ENCODE assay signal across 26 cellular contexts in the genomic region with DNA sequence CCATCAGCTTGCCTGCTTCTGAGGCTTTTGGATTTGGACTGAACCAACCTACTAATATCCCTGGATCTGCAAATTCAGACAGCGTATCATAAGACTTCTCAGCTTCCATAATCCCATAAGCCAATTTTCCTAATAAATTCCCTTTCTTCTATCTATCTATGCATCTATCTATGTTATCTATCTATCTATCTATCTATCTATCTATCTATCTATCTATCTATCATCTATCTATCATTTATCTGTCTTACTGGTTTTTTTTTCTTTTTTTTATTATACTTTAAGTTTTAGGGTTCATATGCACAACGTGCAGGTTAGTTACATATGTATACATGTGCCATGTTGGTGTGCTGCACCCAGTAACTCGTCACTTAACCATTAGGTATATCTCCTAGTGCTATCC.
DNase-seq lines count a peak whose midpoint lies in the region; FAIRE-seq and TF ChIP-seq lines count a peak whose summit lies in the region.
"Had no signal": no experiment of that assay in that cellular context is flagged by ENCODE, and none has a peak within 500 bp of the region (broad histone marks: within the 10 kb centered on the region; RNA-seq: fewer than 3 reads in every experiment).

No MANE protein-coding gene starts in this region.

- H3K14ac ChIP-seq in H1 (ENCODE audit: insufficient read length), result no peak overlapping the region

- DNase-seq in PC-9, result no peak
- no peak for DNase-seq in H1 (ENCODE audit: low read depth in 1 of 2, low spot score in 2 of 2)
- DNase-seq in NCI-H2107 (lab: John Stamatoyannopoulos, UW), result no peak
- DNase-seq in NCI-H1930 (lab: John Stamatoyannopoulos, UW), result no peak
- DNase-seq in activated CD4-positive, alpha-beta memory T cell treated with anti-CD3 and anti-CD28 coated beads, Interleukin-2, amount 10 ng/mL, durations not matched to agents 7 days and 5 days, result no peak
- DNase-seq: 8988T; ACHN; BE2C; C1 segment of cervical spinal cord; CD4-positive, alpha-beta memory T cell; CD4-positive, CD25-positive, alpha-beta regulatory T cell; CD8-positive, alpha-beta memory T cell; COR-L47; DMS 273 treated with DMSO at 0.1 percent for 48 hours; DMS153; DMS53; DMS79; DND-41; EL; GDM1 had no signal

- no peaks in the 10 kb centered on the region; the same call in 1 of the 2 replicates for H3F3A ChIP-seq in PC-9 (ENCODE audit: insufficient read depth, low read depth)

- H3K4me1 Mint-ChIP-seq in activated CD4-positive, alpha-beta memory T cell treated with anti-CD3 and anti-CD28 coated beads, Interleukin-2, amount 10 ng/mL, durations not matched to agents 7 days and 5 days, result no peaks in the 10 kb centered on the region
- H3K4me1 Mint-ChIP-seq: CD14-positive monocyte; CD4-positive, alpha-beta memory T cell; CD4-positive, CD25-positive, alpha-beta regulatory T cell; CD8-positive, alpha-beta memory T cell had no signal

- H3K9ac ChIP-seq in H1 (replicated peaks in 1 of 4; ENCODE audit: extremely low read depth in 1 of 4, low read depth in 3 of 4, low read length in 3 of 4), result no peak overlapping the region
- H3K9ac ChIP-seq: BLaER1 had no signal

- H2AFZ ChIP-seq in PC-9 (peak overlapping the region; percentile 66), H1 (ENCODE audit: low read length) (no peak overlapping the region)

- H4K5ac ChIP-seq in H1 (ENCODE audit: insufficient read length, low read depth, low read length), result no peak overlapping the region

- H3K36me3 ChIP-seq in PC-9 (ENCODE audit: low read depth) (no peaks in the 10 kb centered on the region), H1 (ENCODE audit: control insufficient read depth in 2 of 4, insufficient read depth in 4 of 4, low read length in 3 of 4) (no peaks in the 10 kb centered on the region)
- H3K36me3 ChIP-seq: BE2C, BLaER1 had no signal

- H4K20me1 ChIP-seq in PC-9 (ENCODE audit: insufficient read depth), result no peaks in the 10 kb centered on the region
- H4K20me1 ChIP-seq in H1 (replicated peaks in 1 of 2; ENCODE audit: control insufficient read depth in 1 of 2, insufficient read depth in 2 of 2, low read length in 2 of 2), result no peaks in the 10 kb centered on the region
- H4K20me1 ChIP-seq: BLaER1 had no signal

- no peak overlapping the region for H3K4me3 Mint-ChIP-seq in activated CD4-positive, alpha-beta memory T cell treated with anti-CD3 and anti-CD28 coated beads, Interleukin-2, amount 10 ng/mL, durations not matched to agents 7 days and 5 days
- H3K4me3 Mint-ChIP-seq: CD14-positive monocyte; CD4-positive, alpha-beta memory T cell; CD8-positive, alpha-beta memory T cell had no signal

- no peak overlapping the region for H3K56ac ChIP-seq in H1 (replicated peaks; ENCODE audit: insufficient read length, low read depth, low read length)

- TF ChIP-seq CTCF in PC-9 (conservative IDR thresholded peaks at IDR 0.05), result no peak
- no peak for TF ChIP-seq CTCF in H1 (IDR thresholded peaks at IDR 0.05; ENCODE audit: control extremely low read depth in 1 of 3, insufficient read depth in 1 of 3, low read depth in 1 of 3, low read length in 3 of 3)

- peak overlapping the region; percentile 31; the same call in 1 of the 2 replicates for H2BK12ac ChIP-seq in H1 (ENCODE audit: low read depth, low read length)

- TF ChIP-seq RAD21 in H1 (IDR thresholded peaks at IDR 0.05 in 1 of 2, conservative IDR thresholded peaks at IDR 0.05 in 1 of 2; ENCODE audit: low read depth in 2 of 2, low read length in 2 of 2), result no peak

- no peaks in the 10 kb centered on the region for H3K27me3 ChIP-seq in PC-9 (ENCODE audit: insufficient read depth, low read depth)
- no peaks in the 10 kb centered on the region for H3K27me3 ChIP-seq in H1 (replicated peaks in 1 of 4; ENCODE audit: control insufficient read depth in 3 of 4, extremely low read depth in 1 of 4, insufficient read depth in 3 of 4, low read length in 3 of 4)
- H3K27me3 ChIP-seq: BE2C, BLaER1 had no signal

- TF ChIP-seq POLR2A in H1 (IDR thresholded peaks at IDR 0.05; ENCODE audit: control extremely low read depth in 1 of 2, low read depth in 2 of 2, low read length in 2 of 2), result no peak

- H3K9me2 ChIP-seq in PC-9 (ENCODE audit: insufficient read depth), result no peaks in the 10 kb centered on the region

- CTCF ChIA-PET in PC-9 (lab: Charles Lee), result no interaction called here
- CTCF ChIA-PET in H1 (lab: Charles Lee; ENCODE audit: partially characterized antibody), result interaction anchor here (1.0 to 2.0 kb wide), 2 partner anchors 34 to 147 kb away, joined by 3 to 5 read pairs; no protein-coding TSS in a partner anchor
- CTCF ChIA-PET in activated CD4-positive, alpha-beta memory T cell treated with anti-CD3 and anti-CD28 coated beads, Interleukin-2, amount 10 ng/mL, durations not matched to agents 7 days and 5 days (lab: Charles Lee), result no interaction called here

- POLR2A ChIA-PET in PC-9 (lab: Charles Lee; ENCODE audit: unreplicated experiment), result no interaction called here
- POLR2A ChIA-PET in H1 (lab: Charles Lee; ENCODE audit: partially characterized antibody), result no interaction called here
- POLR2A ChIA-PET in activated CD4-positive, alpha-beta memory T cell treated with anti-CD3 and anti-CD28 coated beads, Interleukin-2, amount 10 ng/mL, durations not matched to agents 7 days and 5 days (lab: Charles Lee), result no interaction called here

- no peaks in the 10 kb centered on the region for H3K79me1 ChIP-seq in H1 (ENCODE audit: low read depth, low read length)

- H2BK5ac ChIP-seq in H1 (ENCODE audit: low read depth, low read length), result 0 out of 2 replicates have a peak overlapping the region, but pooled peaks have one; percentile 22

- no peak overlapping the region for H3K23ac ChIP-seq in H1 (ENCODE audit: insufficient read length)

- no peak overlapping the region for H2BK120ac ChIP-seq in H1 (replicated peaks; ENCODE audit: low read depth, low read length)

- BruUV-seq in PC-9 (replicated peaks; lab: Mats Ljungman, UMichigan), result no TSS peak

- peak overlapping the region; percentile 65; the same call in 1 of the 2 replicates for H2BK15ac ChIP-seq in H1 (ENCODE audit: low read length)

- no peak overlapping the region for H3K27ac Mint-ChIP-seq in activated CD4-positive, alpha-beta memory T cell treated with anti-CD3 and anti-CD28 coated beads, Interleukin-2, amount 10 ng/mL, durations not matched to agents 7 days and 5 days
- H3K27ac Mint-ChIP-seq: CD14-positive monocyte; CD4-positive, alpha-beta memory T cell; CD4-positive, CD25-positive, alpha-beta regulatory T cell; CD8-positive, alpha-beta memory T cell had no signal

- no peak overlapping the region for H4K91ac ChIP-seq in H1 (replicated peaks; ENCODE audit: insufficient read length, low read length)

- FAIRE-seq in H1 (lab: Jason Lieb, UNC), result no peak
- FAIRE-seq: A204.1, GM12878, GM12892, GM18507 had no signal

- no peak overlapping the region for H4K8ac ChIP-seq in H1 (ENCODE audit: extremely low read depth, insufficient read depth, low read length)

- H3K36me3 Mint-ChIP-seq in activated CD4-positive, alpha-beta memory T cell treated with anti-CD3 and anti-CD28 coated beads, Interleukin-2, amount 10 ng/mL, durations not matched to agents 7 days and 5 days (ENCODE audit: low read depth), result no peaks in the 10 kb centered on the region
- H3K36me3 Mint-ChIP-seq: CD14-positive monocyte; CD4-positive, alpha-beta memory T cell; CD4-positive, CD25-positive, alpha-beta regulatory T cell; CD8-positive, alpha-beta memory T cell had no signal

- WGBS in H1 (ENCODE audit: extremely low coverage in 1 of 2, insufficient coverage in 1 of 2, insufficient read length in 1 of 2, insufficient replicate concordance in 2 of 2, low coverage in 1 of 2, low lambda C conversion rate in 2 of 2, missing lambda C conversion rate in 1 of 2), 2 experiments, result 94% methylated on average over 3 of the region's 3 CpGs; no CpG with 5 or more reads in 1 of the 2 experiments

- H3K23me2 ChIP-seq in H1 (ENCODE audit: low read depth, low read length), result no peaks in the 10 kb centered on the region

- H3K9me3 ChIP-seq in PC-9 (ENCODE audit: insufficient read depth, low read depth) (no peaks in the 10 kb centered on the region), H1 (ENCODE audit: insufficient read depth in 2 of 2, low read depth in 1 of 2, low read length in 1 of 2) (no peaks in the 10 kb centered on the region)
- H3K9me3 ChIP-seq: BE2C, BLaER1 had no signal

- no peaks in the 10 kb centered on the region for H3K27me3 Mint-ChIP-seq in activated CD4-positive, alpha-beta memory T cell treated with anti-CD3 and anti-CD28 coated beads, Interleukin-2, amount 10 ng/mL, durations not matched to agents 7 days and 5 days
- H3K27me3 Mint-ChIP-seq: CD4-positive, alpha-beta memory T cell; CD4-positive, CD25-positive, alpha-beta regulatory T cell; CD8-positive, alpha-beta memory T cell had no signal

- H3K4ac ChIP-seq in H1 (replicated peaks; ENCODE audit: insufficient read length, low read depth, low read length), result no peak overlapping the region

- H3K18ac ChIP-seq in H1 (ENCODE audit: extremely low read depth, low read length), result no peak overlapping the region

- H3K9me3 Mint-ChIP-seq in activated CD4-positive, alpha-beta memory T cell treated with anti-CD3 and anti-CD28 coated beads, Interleukin-2, amount 10 ng/mL, durations not matched to agents 7 days and 5 days, result peaks cover 5% of the 10 kb centered on the region

- H3K4me1 ChIP-seq in PC-9 (replicated peaks; ENCODE audit: insufficient read depth), result no peaks in the 10 kb centered on the region
- H3K4me1 ChIP-seq in H1 (replicated peaks in 1 of 4; ENCODE audit: control insufficient read depth in 3 of 4, insufficient read depth in 4 of 4, low read length in 3 of 4), result peaks cover 3 to 12% (median 9%) of the 10 kb centered on the region in 4 experiments; a peak in 5 of 7 replicates
- H3K4me1 ChIP-seq: BE2C, BLaER1 had no signal

- H2AK5ac ChIP-seq in H1 (ENCODE audit: low read depth, low read length), result no peak overlapping the region

- TF ChIP-seq EP300 in H1 (IDR thresholded peaks at IDR 0.05; ENCODE audit: borderline replicate concordance in 1 of 2, low read depth in 2 of 2, low read length in 2 of 2), result no peak

- no peak overlapping the region for H3K4me3 ChIP-seq in PC-9
- no peak overlapping the region for H3K4me3 ChIP-seq in H1 (ENCODE audit: extremely low read depth in 1 of 4, insufficient read depth in 2 of 4, low read depth in 3 of 4, low read length in 4 of 4)
- H3K4me3 ChIP-seq: BLaER1, GM12878 had no signal

- peak overlapping the region; percentile 53; the same call in 1 of the 2 replicates for H2BK20ac ChIP-seq in H1 (ENCODE audit: low read length)

- H3K27ac ChIP-seq in PC-9, result no peak overlapping the region
- no peak overlapping the region for H3K27ac ChIP-seq in H1 (ENCODE audit: low read depth, low read length)
- H3K27ac ChIP-seq: BLaER1 had no signal

- intact Hi-C loops in PC-9 (cut with micrococcal nuclease; ENCODE audit: unreplicated experiment), result no loop called here

- no peaks in the 10 kb centered on the region for H3K79me2 ChIP-seq in PC-9 (ENCODE audit: low read depth)
- no peaks in the 10 kb centered on the region for H3K79me2 ChIP-seq in H1 (ENCODE audit: control insufficient read depth in 1 of 2, insufficient read depth in 2 of 2, low read length in 2 of 2)

- no peak overlapping the region for H3K4me2 ChIP-seq in PC-9
- H3K4me2 ChIP-seq in H1 (ENCODE audit: insufficient read depth in 1 of 2, low read depth in 2 of 2, low read length in 2 of 2), result no peak overlapping the region
- H3K4me2 ChIP-seq: BLaER1 had no signal

TF ChIP-seq in H1, 55 proteins besides CTCF, POLR2A, EP300 and RAD21 (continues in another document):
- TF ChIP-seq SP4 (IDR thresholded peaks at IDR 0.05; ENCODE audit: low read length), result no peak
